8 cellular contexts compared by ENCODE assay signal in genomic region chr2:175251425-175252041, GRCh38.
DNase-seq lines count a peak whose midpoint lies in the region; ATAC-seq and TF ChIP-seq lines count a peak whose summit lies in the region.

No MANE protein-coding gene starts in this region.

- DNase-seq in stimulated activated CD4-positive, alpha-beta T cell treated with anti-CD3 and anti-CD28 coated beads, Interleukin-15, amount 100 ng/mL, for 24 hours: peak; percentile 17
- no peak for DNase-seq in stimulated activated CD4-positive, alpha-beta T cell treated with anti-CD3 and anti-CD28 coated beads, Interleukin-4, amount 100 ng/mL, for 1 hour
- DNase-seq in NCI-H1417 treated with DMSO at 0.1 percent for 48 hours (lab: John Stamatoyannopoulos, UW) (peak; percentile 10), ascending aorta (ENCODE audit: low spot score in 2 of 2) (no peak), kidney glomerular epithelial cell (lab: John Stamatoyannopoulos, UW) (peak; percentile 15), activated T-cell treated with anti-CD3 and anti-CD28 coated beads for 4 hours (no peak)

- no peaks in the 10 kb centered on the region for H3K9me3 ChIP-seq in ascending aorta

- H3K27ac ChIP-seq in ascending aorta: no peak overlapping the region

- H3K4me1 ChIP-seq in ascending aorta: no peaks in the 10 kb centered on the region

- no peaks in the 10 kb centered on the region for H3K27me3 ChIP-seq in ascending aorta

- no peak for ATAC-seq in GM18861 (IDR thresholded peaks at IDR 0.05; ENCODE audit: unreplicated experiment)
- ATAC-seq in GM18873 (IDR thresholded peaks at IDR 0.05; ENCODE audit: low FRiP score, unreplicated experiment): no peak

- TF ChIP-seq CTCF in ascending aorta (IDR thresholded peaks at IDR 0.05): peak in 2 of 3 experiments; percentile 27 to 53

- no peaks in the 10 kb centered on the region for H3K36me3 ChIP-seq in ascending aorta

- intact Hi-C loops in ascending aorta (cut with DNase I): loop anchor here (5.0 kb wide), 1 partner anchor 846 kb away; the partner anchor contains the start of gene HOXD12

- H3K4me3 ChIP-seq in ascending aorta: no peak overlapping the region

Comparison
In these comparisons a context has a peak if more than half of its experiments do, and no peak if none do; other contexts are left out.
1. DNase-seq: peak in stimulated activated CD4-positive, alpha-beta T cell treated with anti-CD3 and anti-CD28 coated beads, Interleukin-15, amount 100 ng/mL, for 24 hours (single experiment), NCI-H1417 treated with DMSO at 0.1 percent for 48 hours (single experiment) and kidney glomerular epithelial cell (single experiment); none in stimulated activated CD4-positive, alpha-beta T cell treated with anti-CD3 and anti-CD28 coated beads, Interleukin-4, amount 100 ng/mL, for 1 hour (single experiment), ascending aorta (0 of 2) and activated T-cell treated with anti-CD3 and anti-CD28 coated beads for 4 hours (single experiment).